In the genomic region with DNA sequence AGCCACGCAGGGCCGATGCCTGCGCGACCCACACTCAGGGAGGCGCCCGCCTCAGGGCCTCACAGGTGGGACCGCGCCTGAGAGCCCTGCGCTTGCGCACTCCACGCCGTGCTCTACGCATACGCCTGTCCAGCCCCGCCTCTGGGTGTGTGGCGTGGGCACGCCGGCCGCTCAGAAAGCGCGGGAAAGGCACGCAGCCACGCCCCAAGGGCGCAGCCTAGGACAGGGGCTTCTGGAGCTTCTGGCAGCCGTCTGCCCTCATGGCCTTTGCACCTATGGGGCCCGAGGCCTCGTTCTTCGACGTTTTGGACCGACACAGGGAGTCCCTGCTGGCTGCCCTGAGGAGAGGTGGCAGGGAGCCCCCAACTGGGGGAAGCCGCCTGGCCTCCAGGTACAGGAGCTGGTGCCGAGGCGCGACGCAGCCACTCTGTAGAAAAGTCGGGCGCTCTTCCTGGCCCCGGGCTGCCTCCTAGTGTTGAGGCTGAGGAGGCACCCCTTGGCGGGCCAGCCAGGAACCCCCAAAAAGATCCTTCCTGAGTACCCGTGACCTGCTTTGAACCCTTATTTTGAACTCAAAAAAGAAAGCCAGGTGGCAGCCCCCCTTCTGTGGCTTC, we compare ENCODE assay signal across 1 cellular context.
TF ChIP-seq lines count a peak whose summit lies in the region.

Gene SPO11 (plus strand): TSS at position 196 of the 614 bp plus-strand sequence. CDS start 65 bp downstream, at position 261.

TF ChIP-seq in H1, 55 proteins besides CTCF, POLR2A, EP300 and RAD21 (continued from another document):
- TF ChIP-seq YY1 (IDR thresholded peaks at IDR 0.05; ENCODE audit: low read depth, low read length) (0 out of 2 replicates have a peak, but pooled peaks have one; percentile 13), SIX5 (IDR thresholded peaks at IDR 0.05; ENCODE audit: low read depth, low read length) (no peak)
- TF ChIP-seq, protein P1, sequence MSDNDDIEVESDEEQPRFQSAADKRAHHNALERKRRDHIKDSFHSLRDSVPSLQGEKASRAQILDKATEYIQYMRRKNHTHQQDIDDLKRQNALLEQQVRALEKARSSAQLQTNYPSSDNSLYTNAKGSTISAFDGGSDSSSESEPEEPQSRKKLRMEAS (IDR thresholded peaks at IDR 0.05) = 0 out of 2 replicates have a peak, but pooled peaks have one; percentile 44
- TF ChIP-seq, protein P2, sequence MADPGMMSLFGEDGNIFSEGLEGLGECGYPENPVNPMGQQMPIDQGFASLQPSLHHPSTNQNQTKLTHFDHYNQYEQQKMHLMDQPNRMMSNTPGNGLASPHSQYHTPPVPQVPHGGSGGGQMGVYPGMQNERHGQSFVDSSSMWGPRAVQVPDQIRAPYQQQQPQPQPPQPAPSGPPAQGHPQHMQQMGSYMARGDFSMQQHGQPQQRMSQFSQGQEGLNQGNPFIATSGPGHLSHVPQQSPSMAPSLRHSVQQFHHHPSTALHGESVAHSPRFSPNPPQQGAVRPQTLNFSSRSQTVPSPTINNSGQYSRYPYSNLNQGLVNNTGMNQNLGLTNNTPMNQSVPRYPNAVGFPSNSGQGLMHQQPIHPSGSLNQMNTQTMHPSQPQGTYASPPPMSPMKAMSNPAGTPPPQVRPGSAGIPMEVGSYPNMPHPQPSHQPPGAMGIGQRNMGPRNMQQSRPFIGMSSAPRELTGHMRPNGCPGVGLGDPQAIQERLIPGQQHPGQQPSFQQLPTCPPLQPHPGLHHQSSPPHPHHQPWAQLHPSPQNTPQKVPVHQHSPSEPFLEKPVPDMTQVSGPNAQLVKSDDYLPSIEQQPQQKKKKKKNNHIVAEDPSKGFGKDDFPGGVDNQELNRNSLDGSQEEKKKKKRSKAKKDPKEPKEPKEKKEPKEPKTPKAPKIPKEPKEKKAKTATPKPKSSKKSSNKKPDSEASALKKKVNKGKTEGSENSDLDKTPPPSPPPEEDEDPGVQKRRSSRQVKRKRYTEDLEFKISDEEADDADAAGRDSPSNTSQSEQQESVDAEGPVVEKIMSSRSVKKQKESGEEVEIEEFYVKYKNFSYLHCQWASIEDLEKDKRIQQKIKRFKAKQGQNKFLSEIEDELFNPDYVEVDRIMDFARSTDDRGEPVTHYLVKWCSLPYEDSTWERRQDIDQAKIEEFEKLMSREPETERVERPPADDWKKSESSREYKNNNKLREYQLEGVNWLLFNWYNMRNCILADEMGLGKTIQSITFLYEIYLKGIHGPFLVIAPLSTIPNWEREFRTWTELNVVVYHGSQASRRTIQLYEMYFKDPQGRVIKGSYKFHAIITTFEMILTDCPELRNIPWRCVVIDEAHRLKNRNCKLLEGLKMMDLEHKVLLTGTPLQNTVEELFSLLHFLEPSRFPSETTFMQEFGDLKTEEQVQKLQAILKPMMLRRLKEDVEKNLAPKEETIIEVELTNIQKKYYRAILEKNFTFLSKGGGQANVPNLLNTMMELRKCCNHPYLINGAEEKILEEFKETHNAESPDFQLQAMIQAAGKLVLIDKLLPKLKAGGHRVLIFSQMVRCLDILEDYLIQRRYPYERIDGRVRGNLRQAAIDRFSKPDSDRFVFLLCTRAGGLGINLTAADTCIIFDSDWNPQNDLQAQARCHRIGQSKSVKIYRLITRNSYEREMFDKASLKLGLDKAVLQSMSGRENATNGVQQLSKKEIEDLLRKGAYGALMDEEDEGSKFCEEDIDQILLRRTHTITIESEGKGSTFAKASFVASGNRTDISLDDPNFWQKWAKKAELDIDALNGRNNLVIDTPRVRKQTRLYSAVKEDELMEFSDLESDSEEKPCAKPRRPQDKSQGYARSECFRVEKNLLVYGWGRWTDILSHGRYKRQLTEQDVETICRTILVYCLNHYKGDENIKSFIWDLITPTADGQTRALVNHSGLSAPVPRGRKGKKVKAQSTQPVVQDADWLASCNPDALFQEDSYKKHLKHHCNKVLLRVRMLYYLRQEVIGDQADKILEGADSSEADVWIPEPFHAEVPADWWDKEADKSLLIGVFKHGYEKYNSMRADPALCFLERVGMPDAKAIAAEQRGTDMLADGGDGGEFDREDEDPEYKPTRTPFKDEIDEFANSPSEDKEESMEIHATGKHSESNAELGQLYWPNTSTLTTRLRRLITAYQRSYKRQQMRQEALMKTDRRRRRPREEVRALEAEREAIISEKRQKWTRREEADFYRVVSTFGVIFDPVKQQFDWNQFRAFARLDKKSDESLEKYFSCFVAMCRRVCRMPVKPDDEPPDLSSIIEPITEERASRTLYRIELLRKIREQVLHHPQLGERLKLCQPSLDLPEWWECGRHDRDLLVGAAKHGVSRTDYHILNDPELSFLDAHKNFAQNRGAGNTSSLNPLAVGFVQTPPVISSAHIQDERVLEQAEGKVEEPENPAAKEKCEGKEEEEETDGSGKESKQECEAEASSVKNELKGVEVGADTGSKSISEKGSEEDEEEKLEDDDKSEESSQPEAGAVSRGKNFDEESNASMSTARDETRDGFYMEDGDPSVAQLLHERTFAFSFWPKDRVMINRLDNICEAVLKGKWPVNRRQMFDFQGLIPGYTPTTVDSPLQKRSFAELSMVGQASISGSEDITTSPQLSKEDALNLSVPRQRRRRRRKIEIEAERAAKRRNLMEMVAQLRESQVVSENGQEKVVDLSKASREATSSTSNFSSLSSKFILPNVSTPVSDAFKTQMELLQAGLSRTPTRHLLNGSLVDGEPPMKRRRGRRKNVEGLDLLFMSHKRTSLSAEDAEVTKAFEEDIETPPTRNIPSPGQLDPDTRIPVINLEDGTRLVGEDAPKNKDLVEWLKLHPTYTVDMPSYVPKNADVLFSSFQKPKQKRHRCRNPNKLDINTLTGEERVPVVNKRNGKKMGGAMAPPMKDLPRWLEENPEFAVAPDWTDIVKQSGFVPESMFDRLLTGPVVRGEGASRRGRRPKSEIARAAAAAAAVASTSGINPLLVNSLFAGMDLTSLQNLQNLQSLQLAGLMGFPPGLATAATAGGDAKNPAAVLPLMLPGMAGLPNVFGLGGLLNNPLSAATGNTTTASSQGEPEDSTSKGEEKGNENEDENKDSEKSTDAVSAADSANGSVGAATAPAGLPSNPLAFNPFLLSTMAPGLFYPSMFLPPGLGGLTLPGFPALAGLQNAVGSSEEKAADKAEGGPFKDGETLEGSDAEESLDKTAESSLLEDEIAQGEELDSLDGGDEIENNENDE (IDR thresholded peaks at IDR 0.05; ENCODE audit: insufficient replicate concordance, low read length) = peak; percentile 34
